Comparison of ENCODE assay signal across 1 cellular context in the genomic region with DNA sequence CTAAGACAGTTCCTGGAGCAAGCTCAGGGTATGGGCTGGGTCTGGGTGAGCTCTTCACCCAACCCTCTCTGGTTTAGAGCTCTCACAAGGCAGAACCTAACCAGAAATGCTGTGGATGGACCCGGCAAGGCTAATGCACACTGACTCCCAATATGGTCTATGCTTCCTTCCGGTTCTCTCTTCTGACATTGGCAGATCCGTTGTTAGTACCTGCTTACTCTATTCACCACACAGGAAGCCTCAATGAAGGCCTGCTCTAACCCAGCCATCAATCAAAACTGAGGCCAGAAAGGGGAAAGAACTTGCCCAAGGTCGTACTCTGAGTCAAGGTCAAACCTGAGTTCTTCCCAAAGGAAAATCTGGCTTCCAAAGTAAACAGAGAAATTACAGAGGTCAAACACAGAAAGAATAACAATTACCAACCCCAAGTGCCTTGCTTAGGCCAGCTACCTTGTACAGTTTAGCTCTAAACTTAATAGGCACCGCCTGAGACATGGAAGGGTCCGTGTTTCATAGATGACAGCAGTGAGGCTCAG.
TF ChIP-seq lines count a peak whose summit lies in the region.

No MANE protein-coding gene starts in this region.

TF ChIP-seq in HepG2, 621 proteins besides CTCF, POLR2A, EP300 and RAD21 (continued from another document):
- TF ChIP-seq SRF (IDR thresholded peaks at IDR 0.05; ENCODE audit: low read depth, low read length) (peak; percentile 58; the same call in 1 of the 2 replicates), ZMYM3 (CRISPR knock-in tag; IDR thresholded peaks at IDR 0.05) (0 out of 2 replicates have a peak, but pooled peaks have one; percentile 48), RXRA (CRISPR knock-in tag; IDR thresholded peaks at IDR 0.05) (no peak), PHF8 (CRISPR knock-in tag; IDR thresholded peaks at IDR 0.05) (no peak), GATAD2A (CRISPR knock-in tag; IDR thresholded peaks at IDR 0.05) (0 out of 2 replicates have a peak, but pooled peaks have one; percentile 26), GFI1 (CRISPR knock-in tag; IDR thresholded peaks at IDR 0.05; ENCODE audit: borderline replicate concordance) (0 out of 2 replicates have a peak, but pooled peaks have one; percentile 43), RBM22 (optimal IDR thresholded peaks at IDR 0.05; ENCODE audit: low read length) (no peak), ESRRA (CRISPR knock-in tag; IDR thresholded peaks at IDR 0.05; ENCODE audit: low read depth) (peak; percentile 83), RARA (CRISPR knock-in tag; IDR thresholded peaks at IDR 0.05) (peak; percentile 51; the same call in 1 of the 2 replicates), ZKSCAN5 (CRISPR knock-in tag; IDR thresholded peaks at IDR 0.05) (no peak), SOX13 (IDR thresholded peaks at IDR 0.05) (no peak), SOX13 (CRISPR knock-in tag; conservative IDR thresholded peaks at IDR 0.05 in 1 of 2, IDR thresholded peaks at IDR 0.05 in 1 of 2) (peak in 1 of 2 experiments; percentile 20; a peak in 1 of 4 replicates), ATM (IDR thresholded peaks at IDR 0.05; ENCODE audit: borderline replicate concordance) (no peak), MBNL3 (CRISPR knock-in tag; conservative IDR thresholded peaks at IDR 0.05) (no peak), HNF4A (CRISPR knock-in tag; IDR thresholded peaks at IDR 0.05) (0 out of 2 replicates have a peak, but pooled peaks have one; percentile 15)
